Comparison of ENCODE assay signal across 16 cellular contexts in genomic region chr4:111466821-111467605, GRCh38.
"Had no signal": no experiment of that assay in that cellular context is flagged by ENCODE, and none has a peak within 500 bp of the region (broad histone marks: within the 10 kb centered on the region; RNA-seq: fewer than 3 reads in every experiment).

No MANE protein-coding gene starts in this region.

- H3K27me3 ChIP-seq: body of pancreas, spleen had no signal

- H3K9me3 ChIP-seq: body of pancreas had no signal

- H3K27ac ChIP-seq: body of pancreas, spleen had no signal

- H3K36me3 ChIP-seq: spleen had no signal

- DNase-seq: activated CD4-positive, alpha-beta T cell treated with anti-CD3 and anti-CD28 coated beads, Interleukin-2, amount 50 U/mL, for 4 hours; activated effector memory CD4-positive, alpha-beta T cell treated with anti-CD3 and anti-CD28 coated beads, Interleukin-2, amount 50 U/mL, for 16 hours; activated naive CD4-positive, alpha-beta T cell treated with anti-CD3 and anti-CD28 coated beads, Interleukin-2, amount 50 U/mL, for 16 hours; activated T-cell treated with anti-CD3 and anti-CD28 coated beads, Interleukin-2, amount 50 U/mL, for 72 hours; body of pancreas; foreskin melanocyte; hypothalamus; islet precursor cell; midbrain; nephron progenitor cell; occipital lobe; posterior cingulate gyrus; retina; spleen; stimulated activated CD8-positive, alpha-beta memory T cell treated with anti-CD3 and anti-CD28 coated beads, Interleukin-4, amount 100 ng/mL, for 48 hours; stimulated activated naive CD4-positive, alpha-beta T cell had no signal

- H3K4me1 ChIP-seq: body of pancreas, spleen had no signal

- H3K4me3 ChIP-seq: body of pancreas, spleen had no signal
